ENCODE assay signal across 13 cellular contexts in genomic region chr2:88735853-88736252, GRCh38. TPM values are rescaled to one million over a fixed set of nuclear protein-coding genes. Genes with fewer than 3 reads are reported as not detected.
DNase-seq lines count a peak whose midpoint lies in the region; ATAC-seq, FAIRE-seq and TF ChIP-seq lines count a peak whose summit lies in the region.
"Had no signal": no experiment of that assay in that cellular context is flagged by ENCODE, and none has a peak within 500 bp of the region (broad histone marks: within the 10 kb centered on the region; RNA-seq: fewer than 3 reads in every experiment).

No MANE protein-coding gene starts in this region.

- CTCF ChIA-PET in HepG2 (lab: Yijun Ruan, JAX; ENCODE audit: low intra/inter-chr PET ratio, low total read pairs), result no interaction called here

- in situ Hi-C loops in HepG2 (cut with HindIII; ENCODE audit: extremely low pct_ligation_motif_present, low pct_unique_long_range_greater_than_20kb) (no loop called here), transverse colon (cut with MboI; ENCODE audit: low pct_ligation_motif_present in 1 of 4, low pct_unique_long_range_greater_than_20kb in 1 of 4, low sequenced_read_pairs in 3 of 4) (no loop called here)

- WGBS in HepG2 (ENCODE audit: low lambda C conversion rate), result 91% methylated on average over 6 of the region's 6 CpGs
- WGBS in right lobe of liver (ENCODE audit: insufficient coverage, low coverage, low lambda C conversion rate, missing lambda C conversion rate), result 86% methylated on average over 4 of the region's 6 CpGs
- 80% methylated on average over 6 of the region's 6 CpGs; no CpG with 5 or more reads in 1 of the 2 donors for WGBS in transverse colon (ENCODE audit: low coverage in 1 of 2), 2 donors

- POLR2A ChIA-PET in HepG2 (lab: Yijun Ruan, JAX), result no interaction called here

- BruUV-seq in HepG2 (replicated peaks; lab: Mats Ljungman, UMichigan), result no TSS peak

- H3K9me3 ChIP-seq in HepG2 (ENCODE audit: low read length), result no peaks in the 10 kb centered on the region
- H3K9me3 ChIP-seq in right lobe of liver, result no peaks in the 10 kb centered on the region
- no peaks in the 10 kb centered on the region for H3K9me3 ChIP-seq in transverse colon
- H3K9me3 ChIP-seq: sigmoid colon, testis had no signal

- TF ChIP-seq EP300 in HepG2 (IDR thresholded peaks at IDR 0.05; ENCODE audit: low read depth in 2 of 2, low read length in 2 of 2), result no peak
- TF ChIP-seq EP300 in HepG2 (CRISPR knock-in tag; IDR thresholded peaks at IDR 0.05; ENCODE audit: borderline replicate concordance), result no peak
- TF ChIP-seq EP300 in transverse colon (IDR thresholded peaks at IDR 0.05; ENCODE audit: low read depth), result no peak

- no peak overlapping the region for H3K9ac ChIP-seq in HepG2 (ENCODE audit: insufficient read depth, low read depth, low read length)

- no peaks in the 10 kb centered on the region for H3K79me2 ChIP-seq in HepG2 (ENCODE audit: insufficient read depth, low read length)

- H3K27ac ChIP-seq in HepG2 (ENCODE audit: extremely low read length, insufficient read depth, low read length) (no peak overlapping the region), right lobe of liver (no peak overlapping the region), transverse colon (no peak overlapping the region)
- H3K27ac ChIP-seq: sigmoid colon, testis had no signal

- DNase-seq in HepG2 (ENCODE audit: low spot score) (no peak), right lobe of liver (no peak), activated T-cell treated with anti-CD3 and anti-CD28 coated beads for 48 hours (ENCODE audit: low read depth) (peak; percentile 34), myocyte (ENCODE audit: low read depth) (peak; percentile 56), transverse colon (peak; percentile 16), UCSD-AML1 (lab: John Stamatoyannopoulos, UW; ENCODE audit: unreplicated experiment) (no peak), NCI-H526 (lab: John Stamatoyannopoulos, UW) (no peak), DMS153 (lab: John Stamatoyannopoulos, UW) (no peak)
- DNase-seq: cortex of kidney, NCI-H2171, SHP77 treated with DMSO at 0.1 percent for 48 hours, sigmoid colon, testis had no signal

- H2AFZ ChIP-seq in HepG2 (ENCODE audit: low read length), result no peak overlapping the region

- no peaks in the 10 kb centered on the region for H4K20me1 ChIP-seq in HepG2 (ENCODE audit: insufficient read depth, low read length)

- H3K36me3 ChIP-seq in HepG2 (replicated peaks in 1 of 2; ENCODE audit: control insufficient read depth in 1 of 2, insufficient read depth in 2 of 2, low read length in 2 of 2) (peaks cover 15 to 56% of the 10 kb centered on the region in 2 experiments), right lobe of liver (peaks cover 0 to 2% (median 0%) of the 10 kb centered on the region in 4 donors), transverse colon (peaks cover 0 to 12% (median 0%) of the 10 kb centered on the region in 4 donors)

- H3K4me1 ChIP-seq in HepG2 (ENCODE audit: insufficient read depth, low read length) (peaks cover 9% of the 10 kb centered on the region), right lobe of liver (no peaks in the 10 kb centered on the region), transverse colon (peaks cover 0 to 9% (median 0%) of the 10 kb centered on the region in 4 donors)
- H3K4me1 ChIP-seq: sigmoid colon, testis had no signal

- intact Hi-C loops in HepG2 (cut with micrococcal nuclease; ENCODE audit: unreplicated experiment), result no loop called here
- intact Hi-C loops in right lobe of liver (cut with DNase I), result no loop called here
- intact Hi-C loops in transverse colon (cut with DNase I; ENCODE audit: low total_unique reads), result no loop called here

- TF ChIP-seq CTCF in HepG2 (CRISPR knock-in tag; IDR thresholded peaks at IDR 0.05) (no peak), right lobe of liver (IDR thresholded peaks at IDR 0.05) (no peak), transverse colon (IDR thresholded peaks at IDR 0.05) (no peak)

- ATAC-seq in HepG2 (no peak), right lobe of liver (no peak)

- H3K4me3 ChIP-seq in HepG2 (replicated peaks in 1 of 3; ENCODE audit: insufficient read depth in 1 of 3, low read depth in 2 of 3, low read length in 3 of 3), result no peak overlapping the region
- no peak overlapping the region for H3K4me3 ChIP-seq in right lobe of liver
- no peak overlapping the region for H3K4me3 ChIP-seq in transverse colon
- H3K4me3 ChIP-seq: sigmoid colon, testis had no signal

- FAIRE-seq in HepG2 (lab: Jason Lieb, UNC), result no peak

- TF ChIP-seq POLR2A in HepG2 (IDR thresholded peaks at IDR 0.05; ENCODE audit: insufficient read depth in 1 of 2, low read depth in 2 of 2, low read length in 2 of 2), result no peak
- no peak for TF ChIP-seq POLR2A in right lobe of liver (IDR thresholded peaks at IDR 0.05)
- TF ChIP-seq POLR2A in transverse colon (IDR thresholded peaks at IDR 0.05), result no peak

- H3K27me3 ChIP-seq in HepG2 (ENCODE audit: control insufficient read depth in 1 of 2, insufficient read depth in 2 of 2, low read length in 2 of 2), result no peaks in the 10 kb centered on the region
- no peaks in the 10 kb centered on the region for H3K27me3 ChIP-seq in right lobe of liver
- H3K27me3 ChIP-seq in transverse colon, result no peaks in the 10 kb centered on the region
- H3K27me3 ChIP-seq: sigmoid colon, testis had no signal

- no peak for TF ChIP-seq RAD21 in HepG2 (CRISPR knock-in tag; IDR thresholded peaks at IDR 0.05)

- no peak overlapping the region for H3K4me2 ChIP-seq in HepG2 (ENCODE audit: low read depth, low read length)

TF ChIP-seq in HepG2, 621 proteins besides CTCF, POLR2A, EP300 and RAD21:
- TF ChIP-seq GLI4 (CRISPR knock-in tag; IDR thresholded peaks at IDR 0.05; ENCODE audit: borderline replicate concordance), result no peak
- TF ChIP-seq NFE2L2 (IDR thresholded peaks at IDR 0.05; ENCODE audit: low read length), result peak; percentile 40; the same call in 1 of the 2 replicates
- no peak for TF ChIP-seq ZFP90 (CRISPR knock-in tag; IDR thresholded peaks at IDR 0.05; ENCODE audit: borderline replicate concordance)

RNA-seq across cellular contexts. Expression of gene RPIA, which starts 44.4 kb away (rescaled TPM):
- total RNA-seq in HepG2 (2016; rRNA removed; fragmentation: Illumina TruSeq; extraction: Trizol) (23.9 and 31.6 TPM in 2 replicates), right lobe of liver (1 to 10 TPM; 2.2 to 4.8 (median 3.2) TPM), myocyte (5.2 and 5.8 TPM in 2 replicates), transverse colon (10 to 100 TPM in 2 of 4 donors, 1 to 10 TPM in 2; 2.2 to 20.8 (median 9.7) TPM)
- total RNA-seq in HepG2 (2016; cell fraction: cytosol; rRNA removed; fragmentation: Illumina TruSeq; extraction: Trizol; ENCODE audit: low read depth), result 12.9 and 13.3 TPM in 2 replicates
- 23.0 and 31.5 TPM in 2 replicates for total RNA-seq in HepG2 (2016; cell fraction: insoluble cytoplasmic fraction; rRNA removed; fragmentation: Illumina TruSeq; extraction: Trizol)
- total RNA-seq in HepG2 (2016; cell fraction: membrane; rRNA removed; fragmentation: Illumina TruSeq; extraction: Trizol), result 25.6 and 26.4 TPM in 2 replicates
- total RNA-seq in HepG2 (2016; cell fraction: nucleus; rRNA removed; fragmentation: Illumina TruSeq; extraction: Trizol), result 14.1 and 18.1 TPM in 2 replicates
- 13.3 and 13.7 TPM in 2 replicates for polyA plus RNA-seq in HepG2 (2011; rRNA removed)
- 12.9 and 13.4 TPM in 2 replicates for polyA plus RNA-seq in HepG2 (2011; cell fraction: cytosol; rRNA removed)
- polyA plus RNA-seq in HepG2 (2011; cell fraction: nucleus; rRNA removed), result 6.1 and 9.3 TPM in 2 replicates
- 21.5 and 22.6 TPM in 2 replicates for polyA plus RNA-seq in HepG2 (2012)
- 23.8 and 26.4 TPM in 2 replicates for polyA plus RNA-seq in HepG2 (2016; cell fraction: cytosol; fragmentation: Illumina TruSeq; extraction: Trizol; ENCODE audit: low read depth)
- polyA plus RNA-seq in HepG2 (2016; cell fraction: insoluble cytoplasmic fraction; fragmentation: Illumina TruSeq; extraction: Trizol; ENCODE audit: low read depth), result 50.9 and 54.3 TPM in 2 replicates
- 31.6 and 32.5 TPM in 2 replicates for polyA plus RNA-seq in HepG2 (2016; cell fraction: membrane; fragmentation: Illumina TruSeq; extraction: Trizol; ENCODE audit: low read depth)
- polyA plus RNA-seq in HepG2 (2016; cell fraction: nucleus; fragmentation: Illumina TruSeq; extraction: Trizol; ENCODE audit: insufficient read depth, low read depth), result 37.5 and 37.9 TPM in 2 replicates
- 8.2 and 8.9 TPM in 2 replicates for polyA minus RNA-seq in HepG2 (2011; rRNA and poly(A)+ RNA removed; ENCODE audit: low replicate concordance)
- 7.5 and 8.7 TPM in 2 replicates for polyA minus RNA-seq in HepG2 (2011; cell fraction: cytosol; rRNA and poly(A)+ RNA removed)
- 10.8 and 12.0 TPM in 2 replicates for polyA minus RNA-seq in HepG2 (2011; cell fraction: nucleus; rRNA and poly(A)+ RNA removed)
- 9.8 TPM for polyA plus RNA-seq in myocyte (2012)

Comparison
In these comparisons a context has a peak if more than half of its experiments do, and no peak if none do; other contexts are left out.
1. DNase-seq: peak in activated T-cell treated with anti-CD3 and anti-CD28 coated beads for 48 hours (single experiment), myocyte (single experiment) and transverse colon (single experiment); none in HepG2 (single experiment), right lobe of liver (0 of 3), UCSD-AML1 (single experiment), NCI-H526 (0 of 2) and DMS153 (single experiment).